Comparison of ENCODE assay signal across 8 cellular contexts in genomic region chr11:65502852-65503603, GRCh38. TPM values are rescaled to one million over a fixed set of nuclear protein-coding genes. Genes with fewer than 3 reads are reported as not detected.
DNase-seq lines count a peak whose midpoint lies in the region; ATAC-seq, FAIRE-seq and TF ChIP-seq lines count a peak whose summit lies in the region.

No MANE protein-coding gene starts in this region.

- H3K4me3 ChIP-seq in pancreas, result peak overlapping the region; percentile 46 to 81 (median 72)

- H3K36me3 ChIP-seq in pancreas, result peaks cover 4 to 46% (median 23%) of the 10 kb centered on the region in 3 donors

- CTCF ChIA-PET in activated CD8-positive, alpha-beta memory T cell treated with anti-CD3 and anti-CD28 coated beads, Interleukin-2, amount 10 ng/mL, durations not matched to agents 7 days and 5 days (lab: Charles Lee), result interaction anchor here (0.9 to 19.1 kb wide), 5 partner anchors 31 to 84 kb away, joined by 3 to 489 read pairs (median 3); partner anchors contain the start of genes FAM89B and NEAT1

- intact Hi-C loops in pancreas (cut with DNase I), result loop anchor here in 1 of 3 donors (5.0 kb wide), 1 partner anchor 81 kb away; the partner anchor contains the start of gene NEAT1

- H3K9me3 Mint-ChIP-seq in activated CD8-positive, alpha-beta memory T cell treated with anti-CD3 and anti-CD28 coated beads, Interleukin-2, amount 10 ng/mL, durations not matched to agents 7 days and 5 days (ENCODE audit: low read depth), result no peaks in the 10 kb centered on the region
- no peaks in the 10 kb centered on the region for H3K9me3 Mint-ChIP-seq in mesothelial cell of epicardium

- peaks cover 43% of the 10 kb centered on the region for H3K4me1 Mint-ChIP-seq in activated CD8-positive, alpha-beta memory T cell treated with anti-CD3 and anti-CD28 coated beads, Interleukin-2, amount 10 ng/mL, durations not matched to agents 7 days and 5 days
- H3K4me1 Mint-ChIP-seq in mesothelial cell of epicardium, result peaks cover 37% of the 10 kb centered on the region

- H3K4me1 ChIP-seq in pancreas, result peaks cover 4 to 21% (median 10%) of the 10 kb centered on the region in 3 donors

- peaks cover 6% of the 10 kb centered on the region for H3K27me3 Mint-ChIP-seq in activated CD8-positive, alpha-beta memory T cell treated with anti-CD3 and anti-CD28 coated beads, Interleukin-2, amount 10 ng/mL, durations not matched to agents 7 days and 5 days
- no peaks in the 10 kb centered on the region for H3K27me3 Mint-ChIP-seq in mesothelial cell of epicardium (ENCODE audit: low read depth)

- WGBS in pancreas, 2 donors, result 0% methylated on average over 6 of the region's 6 CpGs

- FAIRE-seq in pancreas (lab: Jason Lieb, UNC), result no peak

- no peak overlapping the region for H3K4me3 Mint-ChIP-seq in activated CD8-positive, alpha-beta memory T cell treated with anti-CD3 and anti-CD28 coated beads, Interleukin-2, amount 10 ng/mL, durations not matched to agents 7 days and 5 days
- no peak overlapping the region for H3K4me3 Mint-ChIP-seq in mesothelial cell of epicardium

- H3K27me3 ChIP-seq in pancreas, result no peaks in the 10 kb centered on the region

- no peak overlapping the region for H3K27ac Mint-ChIP-seq in activated CD8-positive, alpha-beta memory T cell treated with anti-CD3 and anti-CD28 coated beads, Interleukin-2, amount 10 ng/mL, durations not matched to agents 7 days and 5 days
- no peak overlapping the region for H3K27ac Mint-ChIP-seq in mesothelial cell of epicardium

- H3K27ac ChIP-seq in epithelial cell of prostate (peak overlapping the region; percentile 100), pancreas (peak overlapping the region in 3 of 4 donors; percentile 4 to 99 (median 96))

- peak in 2 of 4 donors; percentile 0 to 1 for ATAC-seq in pancreas
- no peak for ATAC-seq in GM19395 (IDR thresholded peaks at IDR 0.05; ENCODE audit: unreplicated experiment)
- ATAC-seq in activated CD8-positive, alpha-beta memory T cell treated with anti-CD3 and anti-CD28 coated beads, Interleukin-2, amount 10 ng/mL, durations not matched to agents 7 days and 5 days, result no peak
- ATAC-seq in GM18858 (IDR thresholded peaks at IDR 0.05; ENCODE audit: unreplicated experiment), result no peak

- no peak for TF ChIP-seq CTCF in pancreas (IDR thresholded peaks at IDR 0.05)
- no peak for TF ChIP-seq CTCF in mesothelial cell of epicardium (IDR thresholded peaks at IDR 0.05; ENCODE audit: unreplicated experiment)

- DNase-seq in ELR (ENCODE audit: low read depth), result peak; percentile 44
- DNase-seq in NCI-H446 treated with DMSO at 0.1 percent for 48 hours (lab: John Stamatoyannopoulos, UW), result peak; percentile 54
- no peak for DNase-seq in epithelial cell of prostate (ENCODE audit: low read depth, low spot score)
- peak in 3 of 6 donors; percentile 7 to 53 (median 39) for DNase-seq in pancreas
- DNase-seq in activated CD8-positive, alpha-beta memory T cell treated with anti-CD3 and anti-CD28 coated beads, Interleukin-2, amount 10 ng/mL, durations not matched to agents 7 days and 5 days, result no peak
- no peak for DNase-seq in mesothelial cell of epicardium (ENCODE audit: low spot score in 2 of 2, unreplicated experiment in 2 of 2)

- no peaks in the 10 kb centered on the region for H3K9me3 ChIP-seq in pancreas

- H3K36me3 Mint-ChIP-seq in activated CD8-positive, alpha-beta memory T cell treated with anti-CD3 and anti-CD28 coated beads, Interleukin-2, amount 10 ng/mL, durations not matched to agents 7 days and 5 days, result peaks cover 37% of the 10 kb centered on the region
- H3K36me3 Mint-ChIP-seq in mesothelial cell of epicardium, result peaks cover 38% of the 10 kb centered on the region

RNA-seq across cellular contexts. Expression of gene MALAT1, which starts 4.2 kb away (rescaled TPM):
- total RNA-seq in pancreas (1,000 to 10,000 TPM; 2,360 to 5,615 (median 3,481) TPM), mesothelial cell of epicardium (15,343 to 16,172 TPM (median 16,018 TPM) in 3 replicates)
- 1,000 to 10,000 TPM in 1 of 2 donors, 100 to 1,000 TPM in 1; 251 to 2,313 TPM for polyA plus RNA-seq in pancreas
- 1,000 to 10,000 TPM; 4,026 to 5,234 TPM for total RNA-seq in activated CD8-positive, alpha-beta memory T cell treated with anti-CD3 and anti-CD28 coated beads, Interleukin-2, amount 10 ng/mL, durations not matched to agents 7 days and 5 days

RNA-seq across cellular contexts. Expression of gene SCYL1, which starts 21.9 kb away (rescaled TPM):
- total RNA-seq in pancreas (10 to 100 TPM; 40.1 to 49.4 (median 41.2) TPM), mesothelial cell of epicardium (83.4 to 91.1 TPM (median 89.5 TPM) in 3 replicates)
- polyA plus RNA-seq in pancreas, result 10 to 100 TPM; 68.9 to 83.9 TPM
- 10 to 100 TPM; 68.0 to 76.7 TPM for total RNA-seq in activated CD8-positive, alpha-beta memory T cell treated with anti-CD3 and anti-CD28 coated beads, Interleukin-2, amount 10 ng/mL, durations not matched to agents 7 days and 5 days

RNA-seq across cellular contexts. Expression of gene LTBP3, which starts 55.1 kb away (rescaled TPM):
- total RNA-seq in pancreas (100 to 1,000 TPM in 1 of 6 donors, 10 to 100 TPM in 5; 44.7 to 119 (median 63.4) TPM), mesothelial cell of epicardium (314 to 333 TPM (median 318 TPM) in 3 replicates)
- 100 to 1,000 TPM; 118 to 151 TPM for polyA plus RNA-seq in pancreas
- total RNA-seq in activated CD8-positive, alpha-beta memory T cell treated with anti-CD3 and anti-CD28 coated beads, Interleukin-2, amount 10 ng/mL, durations not matched to agents 7 days and 5 days, result 10 to 100 TPM; 46.2 to 46.8 TPM

Comparison
In these comparisons a context has a peak if more than half of its experiments do, and no peak if none do; other contexts are left out.
1. DNase-seq: peak in ELR (single experiment) and NCI-H446 treated with DMSO at 0.1 percent for 48 hours (single experiment); none in epithelial cell of prostate (single experiment), activated CD8-positive, alpha-beta memory T cell treated with anti-CD3 and anti-CD28 coated beads, Interleukin-2, amount 10 ng/mL, durations not matched to agents 7 days and 5 days (single experiment) and mesothelial cell of epicardium (0 of 2).